ENCODE assay signal across 1 cellular context in genomic region chr10:118754556-118755423, GRCh38.
TF ChIP-seq lines count a peak whose summit lies in the region.

Gene CACUL1, minus strand, starts transcription at chr10:118754970. Its CDS starts 208 bp downstream, at chr10:118754762.

TF ChIP-seq in HepG2, 621 proteins besides CTCF, POLR2A, EP300 and RAD21 (continued from another document and continues in another):
- no peak for TF ChIP-seq TRAFD1 (CRISPR knock-in tag; IDR thresholded peaks at IDR 0.05; ENCODE audit: borderline replicate concordance)
- TF ChIP-seq HNRNPH1 (optimal IDR thresholded peaks at IDR 0.05; ENCODE audit: low read depth, low read length): no peak
- TF ChIP-seq ZNF562 (CRISPR knock-in tag; IDR thresholded peaks at IDR 0.05; ENCODE audit: borderline replicate concordance): no peak
- no peak for TF ChIP-seq NR1H2 (CRISPR knock-in tag; IDR thresholded peaks at IDR 0.05; ENCODE audit: borderline replicate concordance, low read depth)
- TF ChIP-seq FOXP4 (CRISPR knock-in tag; IDR thresholded peaks at IDR 0.05): peak; percentile 54; the same call in 1 of the 2 replicates
- TF ChIP-seq ZNF142 (CRISPR knock-in tag; IDR thresholded peaks at IDR 0.05): no peak
- peak; percentile 36; the same call in 1 of the 2 replicates for TF ChIP-seq ZNF816 (CRISPR knock-in tag; IDR thresholded peaks at IDR 0.05; ENCODE audit: borderline replicate concordance)
- TF ChIP-seq MYPOP (CRISPR knock-in tag; IDR thresholded peaks at IDR 0.05): no peak
- TF ChIP-seq DMTF1 (CRISPR knock-in tag; IDR thresholded peaks at IDR 0.05): no peak
- TF ChIP-seq HOXA5 (CRISPR knock-in tag; IDR thresholded peaks at IDR 0.05): peak; percentile 90
- no peak for TF ChIP-seq ZNF34 (CRISPR knock-in tag; IDR thresholded peaks at IDR 0.05; ENCODE audit: borderline replicate concordance)
- no peak for TF ChIP-seq CHCHD3 (CRISPR knock-in tag; IDR thresholded peaks at IDR 0.05)
- peak; percentile 90 for TF ChIP-seq YEATS4 (CRISPR knock-in tag; IDR thresholded peaks at IDR 0.05; ENCODE audit: borderline replicate concordance)
- peak; percentile 58; the same call in 1 of the 2 replicates for TF ChIP-seq ZNF501 (CRISPR knock-in tag; IDR thresholded peaks at IDR 0.05)
- no peak; the same call in 1 of the 2 replicates for TF ChIP-seq ZNF430 (CRISPR knock-in tag; IDR thresholded peaks at IDR 0.05)
- TF ChIP-seq NR2F2 (IDR thresholded peaks at IDR 0.05; ENCODE audit: borderline replicate concordance, low read depth): no peak; the same call in 1 of the 2 replicates
- TF ChIP-seq ZNF225 (CRISPR knock-in tag; IDR thresholded peaks at IDR 0.05): no peak; the same call in 1 of the 2 replicates
- no peak for TF ChIP-seq ZNF431 (CRISPR knock-in tag; IDR thresholded peaks at IDR 0.05; ENCODE audit: borderline replicate concordance, low read depth)
- peak; percentile 53; the same call in 1 of the 2 replicates for TF ChIP-seq RFXAP (CRISPR knock-in tag; IDR thresholded peaks at IDR 0.05; ENCODE audit: borderline replicate concordance)
- no peak for TF ChIP-seq MTA3 (CRISPR knock-in tag; IDR thresholded peaks at IDR 0.05)
- TF ChIP-seq GABPB1 (CRISPR knock-in tag; IDR thresholded peaks at IDR 0.05): peak; percentile 85
- TF ChIP-seq DMAP1 (CRISPR knock-in tag; IDR thresholded peaks at IDR 0.05): peak; percentile 77
- no peak for TF ChIP-seq ZNF609 (CRISPR knock-in tag; IDR thresholded peaks at IDR 0.05; ENCODE audit: borderline replicate concordance)
- peak; percentile 95; the same call in 1 of the 2 replicates for TF ChIP-seq ZNF383 (CRISPR knock-in tag; IDR thresholded peaks at IDR 0.05; ENCODE audit: borderline replicate concordance)
- no peak for TF ChIP-seq PAF1 (CRISPR knock-in tag; IDR thresholded peaks at IDR 0.05)
- peak; percentile 64 for TF ChIP-seq AKAP8 (CRISPR knock-in tag; IDR thresholded peaks at IDR 0.05)
- TF ChIP-seq NFIC (IDR thresholded peaks at IDR 0.05; ENCODE audit: low read length): no peak
- peak; percentile 88 for TF ChIP-seq ZBTB7B (CRISPR knock-in tag; IDR thresholded peaks at IDR 0.05)
- no peak for TF ChIP-seq ZNF205 (CRISPR knock-in tag; IDR thresholded peaks at IDR 0.05)
- TF ChIP-seq ZNF749 (CRISPR knock-in tag; IDR thresholded peaks at IDR 0.05; ENCODE audit: borderline replicate concordance): no peak
- TF ChIP-seq NBN (conservative IDR thresholded peaks at IDR 0.05): no peak
- no peak for TF ChIP-seq ETV6 (CRISPR knock-in tag; conservative IDR thresholded peaks at IDR 0.05)
- TF ChIP-seq RFXANK (CRISPR knock-in tag; IDR thresholded peaks at IDR 0.05): no peak; the same call in 1 of the 2 replicates
- peak; percentile 92 for TF ChIP-seq GATAD1 (CRISPR knock-in tag; IDR thresholded peaks at IDR 0.05)
- peak; percentile 74; the same call in 1 of the 2 replicates for TF ChIP-seq ZNF788 (CRISPR knock-in tag; IDR thresholded peaks at IDR 0.05; ENCODE audit: borderline replicate concordance)
- peak; percentile 89 for TF ChIP-seq ARNTL (CRISPR knock-in tag; IDR thresholded peaks at IDR 0.05)
- no peak for TF ChIP-seq CHD4 (IDR thresholded peaks at IDR 0.05; ENCODE audit: borderline replicate concordance, low read length)
- peak; percentile 58 for TF ChIP-seq ZNF781 (CRISPR knock-in tag; IDR thresholded peaks at IDR 0.05; ENCODE audit: borderline replicate concordance, not compliant biosample characterization)
- TF ChIP-seq FOXA1 (IDR thresholded peaks at IDR 0.05): no peak
- TF ChIP-seq FOXA1 (CRISPR knock-in tag; IDR thresholded peaks at IDR 0.05): 0 out of 2 replicates have a peak, but pooled peaks have one; percentile 19
- TF ChIP-seq ZNF746 (CRISPR knock-in tag; IDR thresholded peaks at IDR 0.05): no peak; the same call in 1 of the 2 replicates
- TF ChIP-seq ZSCAN20 (CRISPR knock-in tag; IDR thresholded peaks at IDR 0.05; ENCODE audit: borderline replicate concordance): peak; percentile 23; the same call in 1 of the 2 replicates
- no peak; the same call in 1 of the 2 replicates for TF ChIP-seq E2F5 (CRISPR knock-in tag; conservative IDR thresholded peaks at IDR 0.05)
- TF ChIP-seq ZNF773 (CRISPR knock-in tag; IDR thresholded peaks at IDR 0.05; ENCODE audit: borderline replicate concordance): no peak
- no peak; the same call in 1 of the 2 replicates for TF ChIP-seq ZSCAN29 (CRISPR knock-in tag; conservative IDR thresholded peaks at IDR 0.05)
- TF ChIP-seq DNMT1 (CRISPR knock-in tag; IDR thresholded peaks at IDR 0.05): peak; percentile 59; the same call in 1 of the 2 replicates
- TF ChIP-seq HMG20B (CRISPR knock-in tag; conservative IDR thresholded peaks at IDR 0.05): no peak
- TF ChIP-seq NCOR1 (IDR thresholded peaks at IDR 0.05; ENCODE audit: borderline replicate concordance, low read length): no peak
- no peak for TF ChIP-seq NFE2L1 (CRISPR knock-in tag; IDR thresholded peaks at IDR 0.05; ENCODE audit: borderline replicate concordance)
- TF ChIP-seq ZBTB20 (CRISPR knock-in tag; IDR thresholded peaks at IDR 0.05; ENCODE audit: borderline replicate concordance, low read depth): 0 out of 2 replicates have a peak, but pooled peaks have one; percentile 13
